In the genomic region with DNA sequence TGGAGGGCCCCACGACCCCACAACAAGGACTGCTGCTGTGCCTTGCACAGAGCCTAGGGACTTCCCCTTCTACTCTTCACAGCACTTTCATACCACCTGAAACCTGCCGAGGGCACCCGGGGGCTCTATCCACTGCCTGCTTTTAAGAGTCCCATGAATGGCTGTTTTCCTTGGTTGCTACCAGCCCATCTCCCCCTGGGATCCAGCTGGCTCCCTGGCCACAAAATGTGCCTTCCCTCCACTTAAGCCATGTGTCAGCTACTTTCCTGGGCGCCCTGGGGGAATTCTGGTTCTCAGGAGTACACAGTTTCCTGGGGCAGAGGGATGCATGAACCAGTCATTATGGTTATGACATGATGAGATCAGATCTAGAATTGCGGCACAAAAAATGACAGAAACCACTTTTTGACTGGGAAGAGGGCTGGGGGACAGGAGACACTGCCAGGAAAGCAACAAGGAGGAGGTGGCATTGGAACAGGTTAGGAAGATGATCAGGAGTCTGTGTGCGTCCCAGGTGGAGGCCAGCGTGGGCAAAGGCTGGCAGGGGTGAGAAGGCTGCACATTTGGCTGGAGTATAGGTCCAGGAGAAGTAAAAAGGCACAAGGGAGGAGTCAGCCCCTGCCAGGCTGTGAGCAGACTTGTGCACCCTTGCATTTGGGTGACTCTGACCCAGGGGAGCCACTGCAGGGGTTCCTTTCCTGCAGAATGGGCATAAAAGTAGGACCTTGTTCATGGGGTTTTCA, we compare ENCODE assay signal across 15 cellular contexts. TPM values are rescaled to one million over a fixed set of nuclear protein-coding genes. Genes with fewer than 3 reads are reported as not detected.
DNase-seq lines count a peak whose midpoint lies in the region; ATAC-seq, FAIRE-seq and TF ChIP-seq lines count a peak whose summit lies in the region.
"Had no signal": no experiment of that assay in that cellular context is flagged by ENCODE, and none has a peak within 500 bp of the region (broad histone marks: within the 10 kb centered on the region; RNA-seq: fewer than 3 reads in every experiment).

No MANE protein-coding gene starts in this region.

- H3F3A ChIP-seq in MM.1S (ENCODE audit: insufficient read depth, low read length): no peaks in the 10 kb centered on the region

- no peaks in the 10 kb centered on the region for H3K9me2 ChIP-seq in MM.1S (replicated peaks; ENCODE audit: insufficient read depth, low read length)

- ATAC-seq in GM18505 (IDR thresholded peaks at IDR 0.05; ENCODE audit: unreplicated experiment): no peak
- peak; percentile 64 for ATAC-seq in GM12878
- ATAC-seq in GM21717 (IDR thresholded peaks at IDR 0.05; ENCODE audit: unreplicated experiment): no peak
- ATAC-seq: PC-3, right lobe of liver had no signal

- SMC1A ChIA-PET in GM12878 (lab: Charles Lee; ENCODE audit: uncharacterized antibody, unreplicated experiment): interaction anchor here (0.7 to 8.2 kb wide), 7 partner anchors 9 to 348 kb away, joined by 3 to 68 read pairs (median 5); no protein-coding TSS in a partner anchor

- H3K79me2 ChIP-seq in MM.1S (ENCODE audit: low read length) (no peaks in the 10 kb centered on the region), GM12878 (ENCODE audit: control insufficient read depth, insufficient read depth, low read length) (peaks cover 29% of the 10 kb centered on the region)

- DNase-seq in GM12864 (ENCODE audit: low read depth): no peak
- DNase-seq in MM.1S: peak; percentile 31
- no peak for DNase-seq in GM12878 (ENCODE audit: low read depth, low spot score)
- DNase-seq in cardiac septum (ENCODE audit: low spot score): no peak
- no peak for DNase-seq in cortex of kidney (lab: John Stamatoyannopoulos, UW)
- DNase-seq: adrenal gland; CD4-positive, alpha-beta memory T cell; left ventricle myocardium inferior; NCI-H2227 treated with DMSO at 0.1 percent for 48 hours; PC-3; right lobe of liver had no signal

- H3K36me3 ChIP-seq in MM.1S (replicated peaks; ENCODE audit: insufficient read depth, low read length) (no peaks in the 10 kb centered on the region), GM12878 (ENCODE audit: control insufficient read depth in 2 of 2, insufficient read depth in 2 of 2, low read length in 1 of 2) (no peaks in the 10 kb centered on the region)
- H3K36me3 ChIP-seq: adrenal gland, left ventricle myocardium inferior, right lobe of liver had no signal

- TF ChIP-seq EP300 in GM12878 (IDR thresholded peaks at IDR 0.05; ENCODE audit: borderline replicate concordance in 1 of 2, control insufficient read depth in 1 of 2, low read depth in 2 of 2, low read length in 2 of 2): no peak

- H3K9ac ChIP-seq in MM.1S (ENCODE audit: low read length): no peak overlapping the region
- H3K9ac ChIP-seq in GM12878 (ENCODE audit: control insufficient read depth, insufficient read depth, low read length): peak overlapping the region; percentile 49

- RAD21 ChIA-PET in GM12878 (lab: Charles Lee; ENCODE audit: unreplicated experiment): interaction anchor here (0.7 to 5.7 kb wide), 9 partner anchors 8 to 41 kb away, joined by 3 to 34 read pairs (median 8); a partner anchor contains a TSS

- no TSS peak for BruUV-seq in GM12878 (replicated peaks; lab: Mats Ljungman, UMichigan)

- H3K27ac ChIP-seq in MM.1S (ENCODE audit: low read length) (no peak overlapping the region), GM12878 (ENCODE audit: control insufficient read depth, insufficient read depth) (peak overlapping the region; percentile 62)
- H3K27ac ChIP-seq: adrenal gland, left ventricle myocardium inferior, right lobe of liver had no signal

- peaks cover 11% of the 10 kb centered on the region for H3K4me1 ChIP-seq in MM.1S (ENCODE audit: low read length)
- peaks cover 56% of the 10 kb centered on the region for H3K4me1 ChIP-seq in GM12878 (ENCODE audit: control insufficient read depth, insufficient read depth, low read length)
- H3K4me1 ChIP-seq: right lobe of liver had no signal

- TF ChIP-seq CTCF in GM12864 (IDR thresholded peaks at IDR 0.05; ENCODE audit: low read depth, low read length, missing control alignments) (no peak), MM.1S (IDR thresholded peaks at IDR 0.05; ENCODE audit: low read length) (0 out of 2 replicates have a peak, but pooled peaks have one; percentile 8), GM12878 (IDR thresholded peaks at IDR 0.05 in 2 of 3, conservative IDR thresholded peaks at IDR 0.05 in 1 of 3; ENCODE audit: control insufficient read depth in 2 of 3, extremely low read depth in 1 of 3, insufficient read depth in 1 of 3, low read depth in 3 of 3, low read length in 3 of 3) (0 out of 6 replicates have a peak, but pooled peaks of 1 of the 3 experiments have one; percentile 0)

- H2AFZ ChIP-seq in MM.1S (ENCODE audit: low read length): no peak overlapping the region
- H2AFZ ChIP-seq in GM12878 (ENCODE audit: control insufficient read depth, low read depth, low read length): no peak overlapping the region

- H3K9me3 ChIP-seq in MM.1S (replicated peaks; ENCODE audit: insufficient read depth, low read length): no peaks in the 10 kb centered on the region
- peaks cover 2% of the 10 kb centered on the region; the same call in 2 of the 3 replicates for H3K9me3 ChIP-seq in GM12878 (replicated peaks; ENCODE audit: control insufficient read depth, insufficient read depth, low read length)
- H3K9me3 ChIP-seq: adrenal gland, right lobe of liver had no signal

- H3K4me3 ChIP-seq in GM12864 (ENCODE audit: low read depth, low read length) (peak overlapping the region; percentile 6), MM.1S (ENCODE audit: low read length) (no peak overlapping the region), GM12878 (peak overlapping the region; percentile 36; the same call in 1 of the 2 replicates)
- H3K4me3 ChIP-seq: adrenal gland, left ventricle myocardium inferior, right lobe of liver had no signal

- TF ChIP-seq RAD21 in GM12878 (IDR thresholded peaks at IDR 0.05; ENCODE audit: insufficient read depth, low read depth, low read length): no peak

- 7% methylated on average over 7 of the region's 7 CpGs for WGBS in GM12878 (ENCODE audit: insufficient coverage, insufficient replicate concordance, low lambda C conversion rate, missing lambda C conversion rate)

- in situ Hi-C loops in GM12878 (cut with MboI): loop anchor here (25.0 kb wide), 1 partner anchor 1652 kb away; a partner anchor contains a TSS

- FAIRE-seq in GM12878 (lab: Jason Lieb, UNC): no peak
- FAIRE-seq: colon had no signal

- peak; percentile 11 for TF ChIP-seq POLR2A in GM18505 (IDR thresholded peaks at IDR 0.05; ENCODE audit: borderline replicate concordance, extremely low read depth, insufficient read depth, insufficient read length)
- TF ChIP-seq POLR2A in GM12878 (IDR thresholded peaks at IDR 0.05; ENCODE audit: low read depth, low read length): no peak

- H4K20me1 ChIP-seq in MM.1S (ENCODE audit: insufficient read depth, low read length): no peaks in the 10 kb centered on the region
- H4K20me1 ChIP-seq in GM12878 (ENCODE audit: control insufficient read depth, insufficient read depth): no peaks in the 10 kb centered on the region

- intact Hi-C loops in GM12878 (cut with micrococcal nuclease; ENCODE audit: unreplicated experiment): loop anchor here (1.0 kb wide), 2 partner anchors 8 to 13 kb away; no protein-coding TSS in a partner anchor
- intact Hi-C loops in cardiac septum (cut with DNase I): no loop called here

- POLR2A ChIA-PET in GM12878 (lab: Charles Lee): interaction anchor here (0.5 to 11.1 kb wide), 11 partner anchors 7 to 103 kb away, joined by 3 to 134 read pairs (median 3); a partner anchor contains a TSS

- H3K4me2 ChIP-seq in MM.1S (ENCODE audit: low read depth, low read length) (peak overlapping the region; percentile 17; the same call in 1 of the 2 replicates), GM12878 (ENCODE audit: control insufficient read depth, insufficient read depth) (peak overlapping the region; percentile 81)

- CTCF ChIA-PET in GM12878 (lab: Yijun Ruan, JAX): interaction anchor here (1.4 to 3.6 kb wide), 5 partner anchors 7 to 19 kb away, joined by 4 to 16 read pairs (median 5); no protein-coding TSS in a partner anchor

- H3K27me3 ChIP-seq in MM.1S (replicated peaks; ENCODE audit: insufficient read depth, low read length) (peaks cover 22% of the 10 kb centered on the region), GM12878 (replicated peaks in 1 of 2; ENCODE audit: control insufficient read depth in 2 of 2, insufficient read depth in 2 of 2, low read length in 1 of 2) (no peaks in the 10 kb centered on the region)

RNA-seq across cellular contexts. Expression of a gene that starts 3.2 kb away (rescaled TPM):
- total RNA-seq in GM12878 (2013; cell fraction: nucleolus; rRNA removed): 152 and 169 TPM in 2 replicates
- total RNA-seq in GM12878 (2014; rRNA removed) (59.6 and 71.1 TPM in 2 replicates), GM12878 (2014; rRNA removed; fragmentation: Illumina TruSeq; extraction: Trizol) (32.8 and 40.6 TPM in 2 replicates), GM12878 (2021) (114 and 115 TPM in 2 replicates), cardiac septum (1.4 TPM)
- polyA plus RNA-seq in GM12878 (2011; ENCODE audit: low read depth): 15.7 TPM
- polyA plus RNA-seq in GM12878 (2011; rRNA removed) (18.2 and 40.5 TPM in 2 replicates), GM12878 (2014; fragmentation: Illumina TruSeq; extraction: Trizol) (12.4 and 49.6 TPM in 2 replicates), GM12878 (2014; fragmentation: Nextera tagmentation; extraction: Ambion mirVana) (10 to 100 TPM in 1 of 2 experiments, 1 to 10 TPM in 1; 9.8 to 32.0 TPM), GM12878 (2014; rRNA removed) (68.0 and 85.0 TPM in 2 replicates), GM12878 (2016; fragmentation: Nextera tagmentation; extraction: Ambion mirVana) (10 to 100 TPM; 69.7 to 71.9 TPM)
- polyA plus RNA-seq in GM12878 (2011; cell fraction: cytosol; rRNA removed): 58.2 and 63.2 TPM in 2 replicates
- 60.0 and 69.8 TPM in 2 replicates for polyA plus RNA-seq in GM12878 (2011; cell fraction: nucleus; rRNA removed)
- polyA plus RNA-seq in GM12878 (2012): 37.2 and 56.8 TPM in 2 replicates
- 33.1 and 63.8 TPM in 2 replicates for polyA minus RNA-seq in GM12878 (2011; rRNA and poly(A)+ RNA removed)
- polyA minus RNA-seq in GM12878 (2011; cell fraction: cytosol; rRNA and poly(A)+ RNA removed): 32.3 and 32.7 TPM in 2 replicates
- 25.4 and 41.4 TPM in 2 replicates for polyA minus RNA-seq in GM12878 (2011; cell fraction: nucleus; rRNA and poly(A)+ RNA removed)
- total RNA-seq: CD4-positive, alpha-beta memory T cell; PC-3; temporal lobe had no signal
- polyA plus RNA-seq: CD4-positive, alpha-beta memory T cell had no signal

RNA-seq across cellular contexts. Expression of a gene that starts 40.6 kb away (rescaled TPM):
- total RNA-seq in GM12878 (2013; cell fraction: nucleolus; rRNA removed): 69.0 and 77.4 TPM in 2 replicates
- total RNA-seq in GM12878 (2014; rRNA removed) (68.8 and 71.3 TPM in 2 replicates), GM12878 (2014; rRNA removed; fragmentation: Illumina TruSeq; extraction: Trizol) (16.6 and 17.1 TPM in 2 replicates), GM12878 (2021) (56.2 and 57.2 TPM in 2 replicates), cardiac septum (18.7 TPM)
- polyA plus RNA-seq in GM12878 (2011; ENCODE audit: low read depth): 12.2 TPM
- polyA plus RNA-seq in GM12878 (2011; rRNA removed) (8.8 and 21.5 TPM in 2 replicates), GM12878 (2014; fragmentation: Illumina TruSeq; extraction: Trizol) (5.4 and 11.6 TPM in 2 replicates), GM12878 (2014; fragmentation: Nextera tagmentation; extraction: Ambion mirVana) (1 to 10 TPM in 1 of 2 experiments, under 1 TPM in 1; 0.84 to 5.1 TPM), GM12878 (2014; rRNA removed) (65.2 and 70.6 TPM in 2 replicates), GM12878 (2016; fragmentation: Nextera tagmentation; extraction: Ambion mirVana) (10 to 100 TPM; 82.3 to 95.7 TPM)
- 30.0 and 54.7 TPM in 2 replicates for polyA plus RNA-seq in GM12878 (2011; cell fraction: cytosol; rRNA removed)
- 275 and 289 TPM in 2 replicates for polyA plus RNA-seq in GM12878 (2011; cell fraction: nucleus; rRNA removed)
- polyA plus RNA-seq in GM12878 (2012): 37.9 and 40.1 TPM in 2 replicates
- 13.8 and 33.1 TPM in 2 replicates for polyA minus RNA-seq in GM12878 (2011; rRNA and poly(A)+ RNA removed)
- polyA minus RNA-seq in GM12878 (2011; cell fraction: cytosol; rRNA and poly(A)+ RNA removed): 16.1 and 21.0 TPM in 2 replicates
- 22.2 and 38.7 TPM in 2 replicates for polyA minus RNA-seq in GM12878 (2011; cell fraction: nucleus; rRNA and poly(A)+ RNA removed)

Comparison
In these comparisons a context has a peak if more than half of its experiments do, and no peak if none do; other contexts are left out.
1. RNA of a gene that starts 3.2 kb away (total RNA-seq): 32.8 to 169 TPM in GM12878; 1.4 TPM in cardiac septum (single experiment); every median in the first group is over 10 times any median in the second.